9 cellular contexts compared by ENCODE assay signal in genomic region chr11:69123593-69124545, GRCh38. TPM values are rescaled to one million over a fixed set of nuclear protein-coding genes. Genes with fewer than 3 reads are reported as not detected.
DNase-seq lines count a peak whose midpoint lies in the region; ATAC-seq and TF ChIP-seq lines count a peak whose summit lies in the region.
"Had no signal": no experiment of that assay in that cellular context is flagged by ENCODE, and none has a peak within 500 bp of the region (broad histone marks: within the 10 kb centered on the region; RNA-seq: fewer than 3 reads in every experiment).

No MANE protein-coding gene starts in this region.

- ATAC-seq in GM23338 (peak; percentile 5; the same call in 2 of the 3 replicates), HG03108 (IDR thresholded peaks at IDR 0.05; ENCODE audit: unreplicated experiment) (no peak), GM21526 (IDR thresholded peaks at IDR 0.05; ENCODE audit: low FRiP score, unreplicated experiment) (no peak)

- H3K9me2 ChIP-seq in GM23338 (ENCODE audit: insufficient read depth): 0 out of 2 replicates have a peak, but pooled peaks cover 3% of the 10 kb centered on the region

- H3K4me3 ChIP-seq in BLaER1 treated with 17β-estradiol and CSF1 and Interleukin-3, amounts not matched to agents 10 nM and 100 nM: no peak overlapping the region
- H3K4me3 ChIP-seq in GM23338 (no peak overlapping the region; the same call in 1 of the 2 replicates), mucosa of rectum (ENCODE audit: low read length in 2 of 2) (no peak overlapping the region)

- H4K20me1 ChIP-seq in BLaER1 treated with 17β-estradiol and CSF1 and Interleukin-3, amounts not matched to agents 10 nM and 100 nM: peaks cover 0 to 26% (median 6%) of the 10 kb centered on the region in 11 experiments; a peak in 7 of 22 replicates
- no peaks in the 10 kb centered on the region for H4K20me1 ChIP-seq in GM23338 (replicated peaks; ENCODE audit: insufficient read depth)

- H2AFZ ChIP-seq in GM23338: no peak overlapping the region; the same call in 1 of the 2 replicates

- peaks cover 13 to 26% (median 20%) of the 10 kb centered on the region in 11 experiments; a peak in 20 of 22 replicates for H3K9me3 ChIP-seq in BLaER1 treated with 17β-estradiol and CSF1 and Interleukin-3, amounts not matched to agents 10 nM and 100 nM (replicated peaks in 1 of 11)
- no peaks in the 10 kb centered on the region for H3K9me3 ChIP-seq in mucosa of rectum (ENCODE audit: control insufficient read depth in 2 of 2, low read length in 2 of 2)

- H3K4me3 Mint-ChIP-seq in GM23338 (no peak overlapping the region; the same call in 2 of the 3 replicates), MCF 10A (ENCODE audit: unreplicated experiment) (peak overlapping the region; percentile 12), nephron progenitor cell (no peak overlapping the region)

- H3K27ac Mint-ChIP-seq in GM23338 (no peak overlapping the region), MCF 10A (ENCODE audit: low read depth, unreplicated experiment) (peak overlapping the region; percentile 71), nephron progenitor cell (no peak overlapping the region)

- no peak overlapping the region for H3K9ac ChIP-seq in BLaER1 treated with 17β-estradiol and CSF1 and Interleukin-3, amounts not matched to agents 10 nM and 100 nM
- H3K9ac ChIP-seq in mucosa of rectum (ENCODE audit: low read depth in 1 of 2, low read length in 2 of 2): no peak overlapping the region

- peaks cover 10% of the 10 kb centered on the region for H3K27me3 Mint-ChIP-seq in GM23338 (ENCODE audit: insufficient read depth, low read depth, poor library complexity)
- no peaks in the 10 kb centered on the region for H3K27me3 Mint-ChIP-seq in MCF 10A (ENCODE audit: insufficient read depth, unreplicated experiment)
- no peaks in the 10 kb centered on the region for H3K27me3 Mint-ChIP-seq in nephron progenitor cell (ENCODE audit: low read depth, poor library complexity)

- DNase-seq in GM23338 (ENCODE audit: low spot score): peak; percentile 33
- DNase-seq in MCF 10A (ENCODE audit: unreplicated experiment): no peak
- no peak for DNase-seq in retina
- DNase-seq in nephron progenitor cell: no peak

- H3K36me3 Mint-ChIP-seq in GM23338 (ENCODE audit: low read depth): peaks cover 8% of the 10 kb centered on the region; the same call in 1 of the 3 replicates
- no peaks in the 10 kb centered on the region for H3K36me3 Mint-ChIP-seq in MCF 10A (ENCODE audit: insufficient read depth, unreplicated experiment)
- peaks cover 6% of the 10 kb centered on the region for H3K36me3 Mint-ChIP-seq in nephron progenitor cell (ENCODE audit: low read depth)

- peaks cover 18% of the 10 kb centered on the region for H3K4me1 Mint-ChIP-seq in GM23338
- peaks cover 31% of the 10 kb centered on the region for H3K4me1 Mint-ChIP-seq in MCF 10A (ENCODE audit: insufficient read depth, unreplicated experiment)
- peaks cover 28% of the 10 kb centered on the region for H3K4me1 Mint-ChIP-seq in nephron progenitor cell

- H3K27ac ChIP-seq in BLaER1 treated with 17β-estradiol and CSF1 and Interleukin-3, amounts not matched to agents 10 nM and 100 nM: no peak overlapping the region
- no peak overlapping the region; the same call in 1 of the 2 replicates for H3K27ac ChIP-seq in GM23338 (ENCODE audit: low read depth)
- peak overlapping the region; percentile 38 to 61 for H3K27ac ChIP-seq in mucosa of rectum (ENCODE audit: low read depth in 2 of 2, low read length in 2 of 2)

- H3K36me3 ChIP-seq in BLaER1 treated with 17β-estradiol and CSF1 and Interleukin-3, amounts not matched to agents 10 nM and 100 nM: peaks cover 0 to 5% (median 0%) of the 10 kb centered on the region in 11 experiments; a peak in 1 of 22 replicates
- H3K36me3 ChIP-seq in GM23338 (ENCODE audit: insufficient read depth): no peaks in the 10 kb centered on the region
- no peaks in the 10 kb centered on the region for H3K36me3 ChIP-seq in mucosa of rectum (ENCODE audit: control insufficient read depth in 2 of 2, insufficient read depth in 2 of 2, low read length in 2 of 2)

- BruUV-seq in MCF 10A (replicated peaks; lab: Mats Ljungman, UMichigan): no TSS peak

- POLR2A ChIA-PET in MCF 10A (lab: Yijun Ruan, JAX): interaction anchor here (0.5 to 3.9 kb wide), 7 partner anchors 8 to 518 kb away, joined by 4 to 27 read pairs (median 7); partner anchors contain the start of gene CCND1

- H3K27me3 ChIP-seq in BLaER1 treated with 17β-estradiol and CSF1 and Interleukin-3, amounts not matched to agents 10 nM and 100 nM: no peaks in the 10 kb centered on the region
- H3K27me3 ChIP-seq in GM23338 (ENCODE audit: insufficient read depth) (no peaks in the 10 kb centered on the region), mucosa of rectum (ENCODE audit: control insufficient read depth in 2 of 2, insufficient read depth in 2 of 2, low read length in 2 of 2) (no peaks in the 10 kb centered on the region)

- CTCF ChIA-PET in MCF 10A (lab: Yijun Ruan, JAX): interaction anchor here (0.5 to 2.0 kb wide), 4 partner anchors 8 to 547 kb away, joined by 3 to 7 read pairs (median 6); no protein-coding TSS in a partner anchor

- peak overlapping the region; percentile 55 to 82 (median 72) for H3K4me2 ChIP-seq in BLaER1 treated with 17β-estradiol and CSF1 and Interleukin-3, amounts not matched to agents 10 nM and 100 nM
- peak overlapping the region; percentile 74; the same call in 1 of the 2 replicates for H3K4me2 ChIP-seq in GM23338

- peak; percentile 45 to 51 for TF ChIP-seq CTCF in GM23338 (conservative IDR thresholded peaks at IDR 0.05; ENCODE audit: low read depth in 2 of 2)
- no peak for TF ChIP-seq CTCF in MCF 10A (IDR thresholded peaks at IDR 0.05; ENCODE audit: unreplicated experiment)
- no peak for TF ChIP-seq CTCF in nephron progenitor cell (IDR thresholded peaks at IDR 0.05)

- peaks cover 30 to 40% (median 36%) of the 10 kb centered on the region in 10 experiments for H3K4me1 ChIP-seq in BLaER1 treated with 17β-estradiol and CSF1 and Interleukin-3, amounts not matched to agents 10 nM and 100 nM
- H3K4me1 ChIP-seq in GM23338 (ENCODE audit: insufficient read depth): peaks cover 23% of the 10 kb centered on the region; the same call in 1 of the 2 replicates
- H3K4me1 ChIP-seq in mucosa of rectum (ENCODE audit: control insufficient read depth in 2 of 2, insufficient read depth in 2 of 2, low read length in 2 of 2): peaks cover 14 to 20% of the 10 kb centered on the region in 2 donors

- H3K9me3 Mint-ChIP-seq in GM23338 (peaks cover 27% of the 10 kb centered on the region), MCF 10A (ENCODE audit: unreplicated experiment) (peaks cover 2% of the 10 kb centered on the region), nephron progenitor cell (peaks cover 22% of the 10 kb centered on the region)

- H3F3A ChIP-seq in GM23338 (replicated peaks; ENCODE audit: low read depth): no peaks in the 10 kb centered on the region

- intact Hi-C loops in MCF 10A (cut with micrococcal nuclease): loop anchor here (5.0 kb wide), 1 partner anchor 173 kb away; no protein-coding TSS in a partner anchor

- H3K79me2 ChIP-seq in GM23338 (replicated peaks; ENCODE audit: insufficient read depth): no peaks in the 10 kb centered on the region

TF ChIP-seq in GM23338, 12 proteins besides CTCF, POLR2A, EP300 and RAD21:
- TF ChIP-seq CREB1 (CRISPR knock-in tag; IDR thresholded peaks at IDR 0.05; ENCODE audit: low read depth): no peak
- TF ChIP-seq ZNF331 (CRISPR knock-in tag; IDR thresholded peaks at IDR 0.05; ENCODE audit: low read depth): no peak
- no peak for TF ChIP-seq NANOG (IDR thresholded peaks at IDR 0.05; ENCODE audit: borderline replicate concordance)

RNA-seq across cellular contexts. Expression of gene SMIM38, which starts 31.9 kb away (rescaled TPM):
- 0.38 TPM in 1 of 2 replicates, not detected in the other for total RNA-seq in GM23338 (2014; rRNA removed; shearing (Covaris generic))
- polyA plus RNA-seq in GM23338 (2016; fragmentation: Nextera tagmentation; extraction: Ambion mirVana): not detected in 2 replicates
- not detected in 2 replicates for total RNA-seq in MCF 10A (2022)
- total RNA-seq: G401 had no signal

Comparison
In these comparisons a context has a peak if more than half of its experiments do, and no peak if none do; other contexts are left out.
1. H3K27ac ChIP-seq: peak in mucosa of rectum (2 of 2); none in BLaER1 treated with 17β-estradiol and CSF1 and Interleukin-3, amounts not matched to agents 10 nM and 100 nM (0 of 11) and GM23338 (single experiment).
2. CTCF ChIP-seq: peak in GM23338 (2 of 2); none in MCF 10A (single experiment) and nephron progenitor cell (single experiment).